7 cellular contexts compared by ENCODE assay signal in the genomic region with DNA sequence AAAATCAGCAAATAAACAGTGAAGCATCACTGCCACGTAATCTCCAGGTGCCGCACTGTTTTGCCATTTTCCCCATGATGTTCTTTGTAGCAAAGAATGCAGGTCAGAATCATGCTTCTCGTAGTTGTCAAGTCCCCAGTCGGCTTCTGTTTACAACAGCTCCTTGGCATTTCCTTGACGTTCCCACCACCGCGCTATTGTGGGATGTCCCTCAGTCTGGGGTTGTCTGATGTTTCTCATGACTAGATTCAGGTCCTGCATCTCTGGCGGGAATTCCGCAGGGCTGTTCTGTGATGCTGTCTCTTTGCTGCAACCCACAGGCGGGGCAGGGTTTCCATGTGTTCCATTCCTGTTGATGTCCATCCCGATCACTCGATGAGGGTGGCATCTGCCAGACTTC.
"Had no signal": no experiment of that assay in that cellular context is flagged by ENCODE, and none has a peak within 500 bp of the region (broad histone marks: within the 10 kb centered on the region; RNA-seq: fewer than 3 reads in every experiment).

No MANE protein-coding gene starts in this region.

- H3K9me3 ChIP-seq: colonic mucosa, esophagus muscularis mucosa, ovary, right lobe of liver had no signal

- H3K4me1 ChIP-seq: colonic mucosa, right lobe of liver had no signal

- H3K27me3 ChIP-seq: colonic mucosa, esophagus muscularis mucosa, ovary, right lobe of liver had no signal

- DNase-seq: aorta; effector CD4-positive, alpha-beta T cell; right lobe of liver had no signal

- H3K36me3 ChIP-seq: cardiac muscle cell, colonic mucosa, esophagus muscularis mucosa, ovary, right lobe of liver had no signal

- H3K27ac ChIP-seq: cardiac muscle cell, colonic mucosa, esophagus muscularis mucosa, ovary, right lobe of liver had no signal

- H3K4me3 ChIP-seq: cardiac muscle cell, colonic mucosa, esophagus muscularis mucosa, ovary, right lobe of liver had no signal
